ENCODE assay signal across 22 cellular contexts in the genomic region with DNA sequence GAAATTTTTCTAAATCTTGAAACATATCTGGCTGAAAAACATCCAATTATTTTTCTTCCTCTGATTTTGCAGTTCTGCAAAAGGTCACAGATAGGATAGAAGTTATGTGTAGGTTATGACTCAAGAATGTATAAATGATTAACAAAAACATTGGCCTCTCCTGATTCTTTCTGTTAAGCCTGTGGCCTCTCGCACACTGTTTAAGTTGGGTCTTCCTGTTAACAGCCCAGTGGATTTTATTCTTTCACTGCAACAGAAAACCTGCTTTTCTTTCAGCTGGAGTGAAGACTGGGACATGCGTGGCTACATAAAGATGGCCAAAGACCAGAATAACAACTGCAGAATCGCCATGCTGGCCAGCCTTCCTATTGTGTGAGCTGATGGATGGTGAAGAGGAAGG. TPM values are rescaled to one million over a fixed set of nuclear protein-coding genes. Genes with fewer than 3 reads are reported as not detected.
"Had no signal": no experiment of that assay in that cellular context is flagged by ENCODE, and none has a peak within 500 bp of the region (broad histone marks: within the 10 kb centered on the region; RNA-seq: fewer than 3 reads in every experiment).

No MANE protein-coding gene starts in this region.

- H3K27ac Mint-ChIP-seq: activated naive CD4-positive, alpha-beta T cell treated with anti-CD3 and anti-CD28 coated beads for 36 hours; activated T-helper 2 cell treated with anti-CD3 and anti-CD28 coated beads, Interferon-gamma antibody, Interleukin-2, Interleukin-4, amounts not matched to agents 10 μg/mL and 5 μg/mL and 100 μg/mL, durations not matched to agents 14 hours and 24 hours and 36 hours; nephron progenitor cell; stimulated activated effector memory CD8-positive, alpha-beta T cell treated with anti-CD3 and anti-CD28 coated beads, Interleukin-12 subunit alpha, Interleukin-12 subunit beta, amount 100 ng/mL, for 72 hours had no signal

- H3K4me3 ChIP-seq: ascending aorta, breast epithelium, gastroesophageal sphincter, sigmoid colon had no signal

- H3K36me3 ChIP-seq: ascending aorta, breast epithelium, gastroesophageal sphincter, sigmoid colon had no signal

- H3K4me3 Mint-ChIP-seq: activated naive CD4-positive, alpha-beta T cell treated with anti-CD3 and anti-CD28 coated beads for 36 hours; nephron progenitor cell; stimulated activated effector memory CD8-positive, alpha-beta T cell treated with anti-CD3 and anti-CD28 coated beads, Interleukin-12 subunit alpha, Interleukin-12 subunit beta, amount 100 ng/mL, for 72 hours had no signal

- H3K27me3 ChIP-seq: ascending aorta, breast epithelium, gastroesophageal sphincter, sigmoid colon had no signal

- ATAC-seq: gastroesophageal sphincter; stimulated activated effector memory CD8-positive, alpha-beta T cell treated with anti-CD3 and anti-CD28 coated beads, Interleukin-12 subunit alpha, Interleukin-12 subunit beta, amount 100 ng/mL, for 72 hours had no signal

- DNase-seq: activated CD4-positive, alpha-beta T cell treated with anti-CD3 and anti-CD28 coated beads, Interleukin-2, amount 50 U/mL, for 4 hours; activated CD4-positive, CD25-positive, alpha-beta regulatory T cell treated with anti-CD3 and anti-CD28 coated beads, Interleukin-2, amount 50 U/mL, for 72 hours; activated naive CD4-positive, alpha-beta T cell treated with anti-CD3 and anti-CD28 coated beads for 36 hours; activated T-cell treated with anti-CD3 and anti-CD28 coated beads for 4 hours; dermis blood vessel endothelial cell; erythroblast; kidney; nephron progenitor cell; sigmoid colon; T-helper 1 cell; T1000 had no signal

- H3K27ac ChIP-seq: ascending aorta, breast epithelium, gastroesophageal sphincter, sigmoid colon had no signal

- H3K4me1 ChIP-seq: ascending aorta, breast epithelium, gastroesophageal sphincter had no signal

- H3K4me1 Mint-ChIP-seq: nephron progenitor cell had no signal

- H3K9me3 ChIP-seq: ascending aorta had no signal

RNA-seq across cellular contexts. Expression of a gene that starts 17.1 kb away (rescaled TPM):
- total RNA-seq: activated naive CD4-positive, alpha-beta T cell treated with anti-CD3 and anti-CD28 coated beads for 36 hours; activated T-helper 2 cell treated with anti-CD3 and anti-CD28 coated beads, Interferon-gamma antibody, Interleukin-2, Interleukin-4, amounts not matched to agents 10 μg/mL and 5 μg/mL and 100 μg/mL, durations not matched to agents 14 hours and 24 hours and 36 hours; ascending aorta; breast epithelium; cerebellum; dermis blood vessel endothelial cell; gastroesophageal sphincter; kidney; lower leg skin; mesenteric fat pad; osteocyte; pulmonary artery endothelial cell; sigmoid colon had no signal

RNA-seq across cellular contexts. Expression of a gene that starts 52.1 kb away (rescaled TPM):
- total RNA-seq: activated naive CD4-positive, alpha-beta T cell treated with anti-CD3 and anti-CD28 coated beads for 36 hours; activated T-helper 2 cell treated with anti-CD3 and anti-CD28 coated beads, Interferon-gamma antibody, Interleukin-2, Interleukin-4, amounts not matched to agents 10 μg/mL and 5 μg/mL and 100 μg/mL, durations not matched to agents 14 hours and 24 hours and 36 hours; ascending aorta; breast epithelium; cerebellum; dermis blood vessel endothelial cell; gastroesophageal sphincter; kidney; lower leg skin; mesenteric fat pad; osteocyte; pulmonary artery endothelial cell; sigmoid colon had no signal
- polyA plus RNA-seq: sigmoid colon, thymus had no signal
